22 cellular contexts compared by ENCODE assay signal in genomic region chr5:128546658-128547281, GRCh38. TPM values are rescaled to one million over a fixed set of nuclear protein-coding genes. Genes with fewer than 3 reads are reported as not detected.
A peak's percentile ranks its signal among the peaks of the same experiment; 100 is the strongest.
DNase-seq lines count a peak whose midpoint lies in the region; TF ChIP-seq lines count a peak whose summit lies in the region.
"Had no signal": no experiment of that assay in that cellular context is flagged by ENCODE, and none has a peak within 500 bp of the region (broad histone marks: within the 10 kb centered on the region; RNA-seq: fewer than 3 reads in every experiment).

No MANE protein-coding gene starts in this region.

- no peak overlapping the region for H3K4me3 Mint-ChIP-seq in neural progenitor cell
- H3K4me3 Mint-ChIP-seq: activated naive CD4-positive, alpha-beta T cell treated with anti-CD3 and anti-CD28 coated beads, Interleukin-2, amount 50 U/mL, for 24 hours; naive B cell; stimulated activated memory B cell treated with anti-CD40 and anti-IgM and Interleukin-4, amounts not matched to agents 10 μg/mL and 1 μg/mL and 100 μg/mL, for 72 hours had no signal

- intact Hi-C loops in esophagus muscularis mucosa (cut with DNase I) = no loop called here

- H3K9me3 Mint-ChIP-seq in neural progenitor cell = no peaks in the 10 kb centered on the region

- H3K4me3 ChIP-seq in neural progenitor cell (no peak overlapping the region), esophagus muscularis mucosa (no peak overlapping the region)
- H3K4me3 ChIP-seq: heart left ventricle, thoracic aorta had no signal

- H3K4me1 ChIP-seq in neural progenitor cell = peaks cover 9% of the 10 kb centered on the region
- no peaks in the 10 kb centered on the region for H3K4me1 ChIP-seq in esophagus muscularis mucosa
- H3K4me1 ChIP-seq: heart left ventricle had no signal

- DNase-seq in EH (ENCODE audit: low read depth) = peak; percentile 18
- DNase-seq in HT-29 (ENCODE audit: low spot score) = peak; percentile 66
- DNase-seq in NCI-H748 (lab: John Stamatoyannopoulos, UW; ENCODE audit: unreplicated experiment) = peak; percentile 86
- DNase-seq in foreskin melanocyte = peak; percentile 68
- DNase-seq in neural progenitor cell (ENCODE audit: low spot score) = no peak
- no peak for DNase-seq in esophagus muscularis mucosa (ENCODE audit: extremely low spot score)
- DNase-seq in amygdala (lab: John Stamatoyannopoulos, UW) = no peak
- DNase-seq in NCI-H2196 (lab: John Stamatoyannopoulos, UW; ENCODE audit: unreplicated experiment) = no peak
- DNase-seq: activated CD4-positive, CD25-positive, alpha-beta regulatory T cell treated with anti-CD3 and anti-CD28 coated beads, Interleukin-2, amount 50 U/mL, for 72 hours; cerebellar nuclear complex; DMS 273 treated with DMSO at 0.1 percent for 48 hours; H7; heart left ventricle; naive B cell; NCI-H2029 treated with DMSO at 0.1 percent for 48 hours; right cardiac atrium; T1000 had no signal

- TF ChIP-seq CTCF in neural progenitor cell (IDR thresholded peaks at IDR 0.05) (no peak), esophagus muscularis mucosa (IDR thresholded peaks at IDR 0.05) (no peak)

- no peaks in the 10 kb centered on the region for H4K20me1 ChIP-seq in neural progenitor cell (ENCODE audit: low read depth)

- no peak for TF ChIP-seq POLR2A in esophagus muscularis mucosa (IDR thresholded peaks at IDR 0.05; ENCODE audit: low read depth)

- H3K4me1 Mint-ChIP-seq in neural progenitor cell = no peaks in the 10 kb centered on the region
- H3K4me1 Mint-ChIP-seq: activated naive CD4-positive, alpha-beta T cell treated with anti-CD3 and anti-CD28 coated beads, Interleukin-2, amount 50 U/mL, for 24 hours; naive B cell; stimulated activated memory B cell treated with anti-CD40 and anti-IgM and Interleukin-4, amounts not matched to agents 10 μg/mL and 1 μg/mL and 100 μg/mL, for 72 hours had no signal

- H3K9ac ChIP-seq in neural progenitor cell = no peak overlapping the region

- WGBS in esophagus muscularis mucosa = 86% methylated on average over 5 of the region's 5 CpGs

- H3K27me3 ChIP-seq in neural progenitor cell = no peaks in the 10 kb centered on the region
- no peaks in the 10 kb centered on the region for H3K27me3 ChIP-seq in esophagus muscularis mucosa
- H3K27me3 ChIP-seq: heart left ventricle had no signal

- H3K27ac ChIP-seq in neural progenitor cell (no peak overlapping the region), esophagus muscularis mucosa (replicated peaks in 1 of 4) (no peak overlapping the region)
- H3K27ac ChIP-seq: C4-2B, heart left ventricle, thoracic aorta had no signal

- H3K79me2 ChIP-seq in neural progenitor cell (ENCODE audit: low read depth) = no peaks in the 10 kb centered on the region

- peaks cover 11% of the 10 kb centered on the region for H3F3A ChIP-seq in neural progenitor cell (ENCODE audit: low read depth)

- peaks cover 14% of the 10 kb centered on the region for H3K9me3 ChIP-seq in neural progenitor cell (ENCODE audit: low read depth)
- H3K9me3 ChIP-seq in esophagus muscularis mucosa = peaks cover 0 to 16% (median 3%) of the 10 kb centered on the region in 4 donors
- H3K9me3 ChIP-seq: thoracic aorta had no signal

- H3K36me3 ChIP-seq in neural progenitor cell (peaks cover 8% of the 10 kb centered on the region), esophagus muscularis mucosa (no peaks in the 10 kb centered on the region)
- H3K36me3 ChIP-seq: heart left ventricle, thoracic aorta had no signal

- no peak overlapping the region for H3K27ac Mint-ChIP-seq in neural progenitor cell
- H3K27ac Mint-ChIP-seq: activated naive CD4-positive, alpha-beta T cell treated with anti-CD3 and anti-CD28 coated beads, Interleukin-2, amount 50 U/mL, for 24 hours; naive B cell; stimulated activated memory B cell treated with anti-CD40 and anti-IgM and Interleukin-4, amounts not matched to agents 10 μg/mL and 1 μg/mL and 100 μg/mL, for 72 hours had no signal

- no peak overlapping the region for H3K4me2 ChIP-seq in neural progenitor cell

- H3K36me3 Mint-ChIP-seq in neural progenitor cell = no peaks in the 10 kb centered on the region
- H3K36me3 Mint-ChIP-seq: activated naive CD4-positive, alpha-beta T cell treated with anti-CD3 and anti-CD28 coated beads, Interleukin-2, amount 50 U/mL, for 24 hours; stimulated activated memory B cell treated with anti-CD40 and anti-IgM and Interleukin-4, amounts not matched to agents 10 μg/mL and 1 μg/mL and 100 μg/mL, for 72 hours had no signal

- TF ChIP-seq EP300 in esophagus muscularis mucosa (IDR thresholded peaks at IDR 0.05) = no peak

- no peaks in the 10 kb centered on the region for H3K27me3 Mint-ChIP-seq in neural progenitor cell (ENCODE audit: insufficient read depth, low read depth)
- H3K27me3 Mint-ChIP-seq: activated naive CD4-positive, alpha-beta T cell treated with anti-CD3 and anti-CD28 coated beads, Interleukin-2, amount 50 U/mL, for 24 hours; naive B cell; stimulated activated memory B cell treated with anti-CD40 and anti-IgM and Interleukin-4, amounts not matched to agents 10 μg/mL and 1 μg/mL and 100 μg/mL, for 72 hours had no signal

- H2AFZ ChIP-seq in neural progenitor cell (replicated peaks) = no peak overlapping the region

RNA-seq across cellular contexts. Expression of gene FBN2, which starts 8.7 kb away (rescaled TPM):
- total RNA-seq in HT-29 (2014; rRNA removed; shearing (Covaris generic)) = 0.18 and 0.31 TPM in 2 replicates
- total RNA-seq in neural progenitor cell (ENCODE audit: low replicate concordance) = 88.1 and 113 TPM in 2 replicates
- total RNA-seq in esophagus muscularis mucosa = 10 to 100 TPM in 2 of 4 donors, 1 to 10 TPM in 2; 5.4 to 14.9 (median 10.1) TPM
- total RNA-seq: activated CD8-positive, alpha-beta memory T cell treated with anti-CD3 and anti-CD28 coated beads for 36 hours had no signal

Comparison
In these comparisons a context has a peak if more than half of its experiments do, and no peak if none do; other contexts are left out.
1. DNase-seq: peak in EH (single experiment), HT-29 (single experiment), NCI-H748 (single experiment) and foreskin melanocyte (single experiment); none in neural progenitor cell (single experiment), esophagus muscularis mucosa (single experiment), amygdala (0 of 56) and NCI-H2196 (single experiment).